In the genomic region with DNA sequence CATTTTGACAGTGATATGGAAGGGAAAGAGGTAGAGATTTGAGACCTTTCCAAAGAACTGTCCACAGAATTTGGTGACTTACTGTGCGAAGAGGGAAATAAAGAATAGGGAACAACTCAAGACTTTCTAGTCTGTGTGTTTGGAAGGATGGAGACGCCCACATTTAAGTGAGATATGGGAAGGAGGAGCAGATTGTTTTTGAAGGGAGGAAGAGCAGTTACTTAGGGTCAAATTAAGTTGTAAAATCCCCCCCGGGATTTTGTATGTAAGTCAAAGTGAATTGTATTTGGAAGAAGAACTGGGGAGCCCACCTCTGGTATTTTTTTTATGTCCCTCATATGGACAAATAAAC, we compare ENCODE assay signal across 10 cellular contexts. TPM values are rescaled to one million over a fixed set of nuclear protein-coding genes. Genes with fewer than 3 reads are reported as not detected.
DNase-seq lines count a peak whose midpoint lies in the region; ATAC-seq, FAIRE-seq and TF ChIP-seq lines count a peak whose summit lies in the region.
"Had no signal": no experiment of that assay in that cellular context is flagged by ENCODE, and none has a peak within 500 bp of the region (broad histone marks: within the 10 kb centered on the region; RNA-seq: fewer than 3 reads in every experiment).

No MANE protein-coding gene starts in this region.

- H3K27ac ChIP-seq in K562 (ENCODE audit: extremely low read depth, low read depth, low read length): peak overlapping the region; percentile 83; the same call in 1 of the 3 replicates
- peak overlapping the region; percentile 99 for H3K27ac ChIP-seq in lower lobe of right lung
- peak overlapping the region; percentile 85 for H3K27ac ChIP-seq in upper lobe of right lung

- no peaks in the 10 kb centered on the region for H3K9me1 ChIP-seq in K562 (ENCODE audit: control insufficient read depth, insufficient read depth, low read length)

- FAIRE-seq in K562 (lab: Jason Lieb, UNC): no peak
- FAIRE-seq in urothelium cell line (lab: Jason Lieb, UNC): no peak

- POLR2A ChIA-PET in K562 (lab: Yijun Ruan, JAX): interaction anchor here (1.1 kb wide), 1 partner anchor 72 kb away, joined by 3 read pairs; no protein-coding TSS in a partner anchor

- H4K20me1 ChIP-seq in K562 (replicated peaks; ENCODE audit: control insufficient read depth, insufficient read depth, low read length): no peaks in the 10 kb centered on the region; the same call in 1 of the 2 replicates

- no peak for ATAC-seq in K562
- no peak for ATAC-seq in lower lobe of right lung
- no peak for ATAC-seq in upper lobe of right lung
- no peak for ATAC-seq in GM21576 (IDR thresholded peaks at IDR 0.05; ENCODE audit: unreplicated experiment)

- H2AFZ ChIP-seq in K562 (ENCODE audit: low read depth, low read length): no peak overlapping the region

- peak; percentile 58 for DNase-seq in SIG-M5 treated with dmso at 0.1 percent for 504 hours (lab: John Stamatoyannopoulos, UW; ENCODE audit: unreplicated experiment)
- no peak for DNase-seq in SIG-M5 (lab: John Stamatoyannopoulos, UW)
- DNase-seq in K562 (ENCODE audit: extremely low read depth in 1 of 4, low spot score in 3 of 4): peak in 1 of 4 experiments; percentile 12
- DNase-seq in lower lobe of right lung: no peak
- DNase-seq in upper lobe of right lung: no peak
- no peak for DNase-seq in COLO668 (lab: John Stamatoyannopoulos, UW; ENCODE audit: unreplicated experiment)
- no peak for DNase-seq in urothelium cell line (ENCODE audit: low spot score)
- DNase-seq: activated CD4-positive, CD25-positive, alpha-beta regulatory T cell; cerebellar nuclear complex had no signal

- H3K4me1 ChIP-seq in K562 (replicated peaks in 1 of 2; ENCODE audit: control insufficient read depth in 2 of 2, insufficient read depth in 2 of 2, low read length in 2 of 2) (peaks cover 3 to 5% of the 10 kb centered on the region in 2 experiments; a peak in 3 of 5 replicates), lower lobe of right lung (peaks cover 36% of the 10 kb centered on the region), upper lobe of right lung (peaks cover 35% of the 10 kb centered on the region)

- H3K79me2 ChIP-seq in K562 (ENCODE audit: control insufficient read depth, insufficient read depth, low read length): peaks cover 91% of the 10 kb centered on the region

- H3K4me3 ChIP-seq in K562 (peak overlapping the region; percentile 61), lower lobe of right lung (peak overlapping the region; percentile 81), upper lobe of right lung (peak overlapping the region; percentile 82)

- intact Hi-C loops in K562 (cut with micrococcal nuclease) (loop anchor here (5.0 kb wide), 1 partner anchor 53 kb away; no protein-coding TSS in a partner anchor), lower lobe of right lung (cut with DNase I) (no loop called here), upper lobe of right lung (cut with DNase I) (no loop called here)

- BruUV-seq in K562 (replicated peaks; lab: Mats Ljungman, UMichigan): no TSS peak

- CTCF ChIA-PET in K562 (lab: Yijun Ruan, JAX; ENCODE audit: low intra/inter-chr PET ratio): no interaction called here

- H3K4me2 ChIP-seq in K562 (ENCODE audit: insufficient read depth, low read length): peak overlapping the region; percentile 92

- H3K36me3 ChIP-seq in K562 (ENCODE audit: control insufficient read depth, insufficient read depth, low read length) (peaks cover 25% of the 10 kb centered on the region), lower lobe of right lung (peaks cover 22% of the 10 kb centered on the region), upper lobe of right lung (peaks cover 17% of the 10 kb centered on the region)

- H3K27me3 ChIP-seq in K562 (ENCODE audit: control insufficient read depth in 2 of 2, insufficient read depth in 2 of 2, low read length in 2 of 2) (no peaks in the 10 kb centered on the region), lower lobe of right lung (ENCODE audit: low read depth) (no peaks in the 10 kb centered on the region), upper lobe of right lung (no peaks in the 10 kb centered on the region)

- TF ChIP-seq RAD21 in K562 (CRISPR knock-in tag; conservative IDR thresholded peaks at IDR 0.05 in 1 of 2, IDR thresholded peaks at IDR 0.05 in 1 of 2): no peak

- 2% methylated on average over 3 of the region's 3 CpGs for WGBS in K562 (ENCODE audit: insufficient coverage, low coverage, missing lambda C conversion rate)

- peak overlapping the region in 1 of 2 experiments; percentile 79; a peak in 2 of 4 replicates for H3K9ac ChIP-seq in K562 (ENCODE audit: insufficient read depth in 1 of 2, low read depth in 2 of 2, low read length in 2 of 2)

- no peak for TF ChIP-seq EP300 in K562 (IDR thresholded peaks at IDR 0.05; ENCODE audit: low read length)

- H3K9me3 ChIP-seq in K562 (replicated peaks; ENCODE audit: control insufficient read depth, insufficient read depth, low read depth, low read length) (no peaks in the 10 kb centered on the region), lower lobe of right lung (no peaks in the 10 kb centered on the region), upper lobe of right lung (no peaks in the 10 kb centered on the region)

- no peak for TF ChIP-seq POLR2A in K562 (conservative IDR thresholded peaks at IDR 0.05)

- TF ChIP-seq CTCF in K562 (IDR thresholded peaks at IDR 0.05 in 2 of 3, conservative IDR thresholded peaks at IDR 0.05 in 1 of 3; ENCODE audit: insufficient read depth in 2 of 3, low read depth in 1 of 3, low read length in 3 of 3) (no peak), lower lobe of right lung (IDR thresholded peaks at IDR 0.05) (no peak), upper lobe of right lung (IDR thresholded peaks at IDR 0.05) (no peak)

- in situ Hi-C loops in K562 (cut with MboI): no loop called here

TF ChIP-seq in K562, 482 proteins besides CTCF, POLR2A, EP300 and RAD21 (continues in another document):
- no peak for TF ChIP-seq POLR2B (IDR thresholded peaks at IDR 0.05; ENCODE audit: low read depth, partially characterized antibody)
- TF ChIP-seq, protein P1, sequence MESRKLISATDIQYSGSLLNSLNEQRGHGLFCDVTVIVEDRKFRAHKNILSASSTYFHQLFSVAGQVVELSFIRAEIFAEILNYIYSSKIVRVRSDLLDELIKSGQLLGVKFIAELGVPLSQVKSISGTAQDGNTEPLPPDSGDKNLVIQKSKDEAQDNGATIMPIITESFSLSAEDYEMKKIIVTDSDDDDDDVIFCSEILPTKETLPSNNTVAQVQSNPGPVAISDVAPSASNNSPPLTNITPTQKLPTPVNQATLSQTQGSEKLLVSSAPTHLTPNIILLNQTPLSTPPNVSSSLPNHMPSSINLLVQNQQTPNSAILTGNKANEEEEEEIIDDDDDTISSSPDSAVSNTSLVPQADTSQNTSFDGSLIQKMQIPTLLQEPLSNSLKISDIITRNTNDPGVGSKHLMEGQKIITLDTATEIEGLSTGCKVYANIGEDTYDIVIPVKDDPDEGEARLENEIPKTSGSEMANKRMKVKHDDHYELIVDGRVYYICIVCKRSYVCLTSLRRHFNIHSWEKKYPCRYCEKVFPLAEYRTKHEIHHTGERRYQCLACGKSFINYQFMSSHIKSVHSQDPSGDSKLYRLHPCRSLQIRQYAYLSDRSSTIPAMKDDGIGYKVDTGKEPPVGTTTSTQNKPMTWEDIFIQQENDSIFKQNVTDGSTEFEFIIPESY (CRISPR knock-in tag; IDR thresholded peaks at IDR 0.05): no peak
- no peak for TF ChIP-seq TEAD1 (CRISPR knock-in tag; IDR thresholded peaks at IDR 0.05)
- TF ChIP-seq ZNF263 (CRISPR knock-in tag; IDR thresholded peaks at IDR 0.05; ENCODE audit: borderline replicate concordance): peak; percentile 72; the same call in 1 of the 2 replicates
- TF ChIP-seq, protein P2, sequence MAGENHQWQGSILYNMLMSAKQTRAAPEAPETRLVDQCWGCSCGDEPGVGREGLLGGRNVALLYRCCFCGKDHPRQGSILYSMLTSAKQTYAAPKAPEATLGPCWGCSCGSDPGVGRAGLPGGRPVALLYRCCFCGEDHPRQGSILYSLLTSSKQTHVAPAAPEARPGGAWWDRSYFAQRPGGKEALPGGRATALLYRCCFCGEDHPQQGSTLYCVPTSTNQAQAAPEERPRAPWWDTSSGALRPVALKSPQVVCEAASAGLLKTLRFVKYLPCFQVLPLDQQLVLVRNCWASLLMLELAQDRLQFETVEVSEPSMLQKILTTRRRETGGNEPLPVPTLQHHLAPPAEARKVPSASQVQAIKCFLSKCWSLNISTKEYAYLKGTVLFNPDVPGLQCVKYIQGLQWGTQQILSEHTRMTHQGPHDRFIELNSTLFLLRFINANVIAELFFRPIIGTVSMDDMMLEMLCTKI (IDR thresholded peaks at IDR 0.05; ENCODE audit: partially characterized antibody): no peak
- no peak for TF ChIP-seq MEIS2 (IDR thresholded peaks at IDR 0.05; ENCODE audit: partially characterized antibody)
- TF ChIP-seq ZNF124 (CRISPR knock-in tag; IDR thresholded peaks at IDR 0.05): no peak
- 0 out of 2 replicates have a peak, but pooled peaks have one; percentile 18 for TF ChIP-seq KLF13 (tag; IDR thresholded peaks at IDR 0.05; ENCODE audit: borderline replicate concordance, low read depth)

RNA-seq across cellular contexts. Expression of a gene that starts 1.2 kb away (rescaled TPM):
- 16.5 and 32.0 TPM in 2 replicates for total RNA-seq in K562 (2011; cell fraction: chromatin; rRNA removed; ENCODE audit: low replicate concordance)
- 7.8 and 10.3 TPM in 2 replicates for total RNA-seq in K562 (2011; cell fraction: nucleolus; rRNA removed)
- 13.6 and 16.8 TPM in 2 replicates for total RNA-seq in K562 (2011; cell fraction: nucleoplasm; rRNA removed)
- 7.2 and 8.8 TPM in 2 replicates for total RNA-seq in K562 (2014; rRNA removed)
- total RNA-seq in K562 (2014; rRNA removed; fragmentation: Illumina TruSeq; extraction: Trizol): 15.4 TPM in 2 replicates
- total RNA-seq in K562 (2015; rRNA removed; fragmentation: Illumina TruSeq; extraction: Trizol): 12.0 and 12.9 TPM in 2 replicates
- total RNA-seq in K562 (2021): 10.1 and 10.2 TPM in 2 replicates
- polyA plus RNA-seq in K562 (2011; rRNA removed): 15.2 and 18.0 TPM in 2 replicates
- 4.0 and 6.8 TPM in 2 replicates for polyA plus RNA-seq in K562 (2011; cell fraction: cytosol; rRNA removed)
- 18.2 and 21.1 TPM in 2 replicates for polyA plus RNA-seq in K562 (2011; cell fraction: nucleus; rRNA removed)
- 6.7 and 7.6 TPM in 2 replicates for polyA plus RNA-seq in K562 (2012)
- polyA plus RNA-seq in K562 (2014; fragmentation: Illumina TruSeq; extraction: Trizol): 14.5 and 16.9 TPM in 2 replicates
- polyA plus RNA-seq in K562 (2014; fragmentation: Nextera tagmentation; extraction: Ambion mirVana): 10 to 100 TPM in 1 of 2 experiments, 1 to 10 TPM in 1; 5.5 to 12.0 TPM
- polyA plus RNA-seq in K562 (2014; rRNA removed): 12.0 and 12.4 TPM in 2 replicates
- 16.7 and 22.3 TPM in 2 replicates for polyA minus RNA-seq in K562 (2011; rRNA and poly(A)+ RNA removed)
- 5.5 and 6.8 TPM in 2 replicates for polyA minus RNA-seq in K562 (2011; cell fraction: cytosol; rRNA and poly(A)+ RNA removed)
- 10.5 and 18.7 TPM in 2 replicates for polyA minus RNA-seq in K562 (2011; cell fraction: nucleus; rRNA and poly(A)+ RNA removed)
- 14.9 TPM for total RNA-seq in lower lobe of right lung
- total RNA-seq in upper lobe of right lung: 13.1 TPM
